In the genomic region with DNA sequence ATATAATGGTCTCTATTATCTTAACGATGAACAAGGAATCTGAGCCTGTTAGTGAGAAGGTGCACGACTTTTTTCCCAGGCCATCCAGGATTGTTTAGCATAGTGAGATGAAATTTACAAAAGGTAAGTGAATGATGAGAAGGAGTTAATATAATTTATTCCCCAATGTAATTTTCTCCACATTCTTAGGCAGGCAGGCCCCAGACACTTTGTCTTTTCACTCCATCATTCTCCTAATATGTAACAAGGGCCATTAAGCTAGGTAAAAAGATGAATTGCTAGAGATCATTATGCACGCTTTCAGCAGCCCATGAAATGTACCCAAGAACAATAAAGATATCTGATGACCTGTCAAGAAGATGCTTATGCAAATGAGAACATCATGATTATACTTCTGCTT, we compare ENCODE assay signal across 18 cellular contexts.
"Had no signal": no experiment of that assay in that cellular context is flagged by ENCODE, and none has a peak within 500 bp of the region (broad histone marks: within the 10 kb centered on the region; RNA-seq: fewer than 3 reads in every experiment).

No MANE protein-coding gene starts in this region.

- DNase-seq: colonic mucosa; effector memory CD4-positive, alpha-beta T cell; erythroblast; gastrocnemius medialis; head of caudate nucleus; natural killer cell; pancreas; retina; right lobe of liver; small intestine; stimulated activated CD4-positive, alpha-beta T cell treated with anti-CD3 and anti-CD28 coated beads, Interleukin-15, amount 100 ng/mL, for 24 hours; stimulated activated CD4-positive, alpha-beta T cell treated with anti-CD3 and anti-CD28 coated beads, Interleukin-2, amount 100 ng/mL, for 48 hours; stimulated activated naive B cell treated with anti-CD40 and anti-IgM and Interleukin-4, amounts not matched to agents 10 μg/mL and 1 μg/mL and 100 μg/mL, for 72 hours; upper lobe of left lung had no signal

- H3K4me1 ChIP-seq: colonic mucosa, right lobe of liver had no signal

- H3K36me3 ChIP-seq: colonic mucosa, gastrocnemius medialis, pancreas, right lobe of liver, thoracic aorta, tibial nerve, upper lobe of left lung had no signal

- H3K9me3 ChIP-seq: colonic mucosa, gastrocnemius medialis, neutrophil, pancreas, right lobe of liver, thoracic aorta, tibial nerve, upper lobe of left lung had no signal

- H3K27ac ChIP-seq: colonic mucosa, gastrocnemius medialis, pancreas, right lobe of liver, tibial nerve, upper lobe of left lung had no signal

- H3K4me3 ChIP-seq: colonic mucosa, gastrocnemius medialis, lung, pancreas, right lobe of liver, thoracic aorta, tibial nerve, upper lobe of left lung had no signal

- H3K27me3 ChIP-seq: colonic mucosa, gastrocnemius medialis, neutrophil, pancreas, right lobe of liver, tibial nerve, upper lobe of left lung had no signal

- ATAC-seq: gastrocnemius medialis; natural killer cell; pancreas; right lobe of liver; stimulated activated naive B cell treated with anti-CD40 and anti-IgM and Interleukin-4, amounts not matched to agents 10 μg/mL and 1 μg/mL and 100 μg/mL, for 72 hours had no signal
